1 cellular context compared by ENCODE assay signal in the genomic region with DNA sequence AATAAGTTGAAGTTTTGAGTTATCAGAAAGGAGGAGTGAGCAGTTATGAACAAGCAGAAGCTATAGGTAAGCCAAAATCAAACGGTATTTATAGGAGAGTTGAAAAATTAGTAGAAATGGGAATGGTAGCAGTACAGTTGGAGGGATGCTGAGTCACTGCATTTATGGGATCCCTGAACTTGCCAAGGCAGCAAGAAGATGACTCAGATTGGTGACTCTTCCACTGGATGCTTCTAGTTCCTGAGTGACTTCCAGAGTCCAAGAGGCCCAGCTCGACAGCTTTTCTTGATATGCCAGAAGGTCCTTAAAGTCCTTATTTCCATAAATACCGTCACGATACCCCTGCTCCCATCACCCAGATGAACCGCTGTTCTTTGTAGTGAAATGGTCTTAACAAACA.
TF ChIP-seq lines count a peak whose summit lies in the region.

No MANE protein-coding gene starts in this region.

TF ChIP-seq in endothelial cell of umbilical vein, 7 proteins besides CTCF, POLR2A, EP300 and RAD21:
- TF ChIP-seq POLR2AphosphoS5 (IDR thresholded peaks at IDR 0.05; ENCODE audit: insufficient read depth, low read depth, low read length), result no peak
- TF ChIP-seq FOS (IDR thresholded peaks at IDR 0.05; ENCODE audit: borderline replicate concordance, insufficient read depth, low read length), result peak; percentile 95
